In genomic region chrX:153688534-153688899, GRCh38 we compare ENCODE assay signal across 10 cellular contexts. TPM values are rescaled to one million over a fixed set of nuclear protein-coding genes. Genes with fewer than 3 reads are reported as not detected.
A peak's percentile ranks its signal among the peaks of the same experiment; 100 is the strongest.
DNase-seq lines count a peak whose midpoint lies in the region; ATAC-seq and TF ChIP-seq lines count a peak whose summit lies in the region.
"Had no signal": no experiment of that assay in that cellular context is flagged by ENCODE, and none has a peak within 500 bp of the region (broad histone marks: within the 10 kb centered on the region; RNA-seq: fewer than 3 reads in every experiment).

No MANE protein-coding gene starts in this region.

- H3K27me3 ChIP-seq in Peyer's patch (no peaks in the 10 kb centered on the region), suprapubic skin (no peaks in the 10 kb centered on the region), left lung (peaks cover 0 to 56% of the 10 kb centered on the region in 2 donors)

- no CpG with 5 or more reads among the region's 52 CpGs for WGBS in suprapubic skin

- H3K4me3 Mint-ChIP-seq in immature natural killer cell, result no peak overlapping the region
- H3K4me3 Mint-ChIP-seq: activated CD8-positive, alpha-beta T cell treated with anti-CD3 and anti-CD28 coated beads for 36 hours; nephron had no signal

- DNase-seq in Peyer's patch (peak in 1 of 3 donors; percentile 48), fibroblast of villous mesenchyme (ENCODE audit: low read depth) (no peak), suprapubic skin (ENCODE audit: low spot score in 2 of 2) (no peak), left lung (no peak), immature natural killer cell (no peak)
- DNase-seq: activated CD8-positive, alpha-beta T cell treated with anti-CD3 and anti-CD28 coated beads for 36 hours; cortex of kidney had no signal

- TF ChIP-seq POLR2A in Peyer's patch (IDR thresholded peaks at IDR 0.05) (no peak), suprapubic skin (IDR thresholded peaks at IDR 0.05) (no peak)

- peak overlapping the region in 2 of 4 donors; percentile 43 to 65 for H3K27ac ChIP-seq in Peyer's patch
- H3K27ac ChIP-seq in suprapubic skin, result peak overlapping the region; percentile 60
- H3K27ac ChIP-seq in left lung, result no peak overlapping the region

- no peaks in the 10 kb centered on the region for H3K4me1 Mint-ChIP-seq in immature natural killer cell

- H3K9me3 ChIP-seq in Peyer's patch (no peaks in the 10 kb centered on the region), suprapubic skin (no peaks in the 10 kb centered on the region), left lung (no peaks in the 10 kb centered on the region)

- H3K27ac Mint-ChIP-seq in immature natural killer cell, result no peak overlapping the region
- H3K27ac Mint-ChIP-seq: activated CD8-positive, alpha-beta T cell treated with anti-CD3 and anti-CD28 coated beads for 36 hours; nephron had no signal

- peaks cover 0 to 2% (median 0%) of the 10 kb centered on the region in 6 donors for H3K9me3 Mint-ChIP-seq in immature natural killer cell
- H3K9me3 Mint-ChIP-seq: activated CD8-positive, alpha-beta T cell treated with anti-CD3 and anti-CD28 coated beads for 36 hours had no signal

- H3K27me3 Mint-ChIP-seq in immature natural killer cell (ENCODE audit: low read depth in 3 of 3), result peaks cover 4 to 7% (median 6%) of the 10 kb centered on the region in 3 donors

- no peaks in the 10 kb centered on the region for H3K36me3 ChIP-seq in Peyer's patch
- H3K36me3 ChIP-seq in suprapubic skin, result no peaks in the 10 kb centered on the region
- H3K36me3 ChIP-seq in left lung, result no peaks in the 10 kb centered on the region

- intact Hi-C loops in left lung (cut with DNase I), result no loop called here

- H3K36me3 Mint-ChIP-seq in immature natural killer cell, result no peaks in the 10 kb centered on the region

- H3K4me1 ChIP-seq in Peyer's patch, result peaks cover 0 to 6% (median 0%) of the 10 kb centered on the region in 4 donors
- peaks cover 20% of the 10 kb centered on the region for H3K4me1 ChIP-seq in suprapubic skin
- H3K4me1 ChIP-seq in left lung, result no peaks in the 10 kb centered on the region

- ATAC-seq in left lung, result no peak
- ATAC-seq in HG03108 (IDR thresholded peaks at IDR 0.05; ENCODE audit: unreplicated experiment), result no peak

- no peak for TF ChIP-seq CTCF in Peyer's patch (IDR thresholded peaks at IDR 0.05)
- TF ChIP-seq CTCF in fibroblast of villous mesenchyme (IDR thresholded peaks at IDR 0.05; ENCODE audit: insufficient read depth, low read depth, low read length), result no peak
- no peak for TF ChIP-seq CTCF in suprapubic skin (IDR thresholded peaks at IDR 0.05)
- TF ChIP-seq CTCF in left lung (IDR thresholded peaks at IDR 0.05), result no peak

- peak overlapping the region; percentile 30 to 60 (median 48) for H3K4me3 ChIP-seq in Peyer's patch
- H3K4me3 ChIP-seq in fibroblast of villous mesenchyme (ENCODE audit: low read depth, low read length), result peak overlapping the region; percentile 45
- H3K4me3 ChIP-seq in suprapubic skin, result peak overlapping the region; percentile 50
- peak overlapping the region in 1 of 2 donors; percentile 25 for H3K4me3 ChIP-seq in left lung
- H3K4me3 ChIP-seq: GM12878 had no signal

- no peak for TF ChIP-seq EP300 in suprapubic skin (IDR thresholded peaks at IDR 0.05)

RNA-seq across cellular contexts. Expression of gene SLC6A8, which starts 0.8 kb away (rescaled TPM):
- 100 to 1,000 TPM in 3 of 4 donors, 10 to 100 TPM in 1; 36.3 to 562 (median 146) TPM for total RNA-seq in Peyer's patch
- 9.1 and 12.2 TPM in 2 replicates for total RNA-seq in fibroblast of villous mesenchyme
- 10 to 100 TPM; 26.1 to 74.1 (median 45.2) TPM for total RNA-seq in suprapubic skin
- 10 to 100 TPM; 10.5 to 11.2 TPM for total RNA-seq in left lung
- polyA plus RNA-seq in immature natural killer cell, result under 1 TPM in 2 of 3 donors, not detected in 1; 0.07 to 0.09 TPM

RNA-seq across cellular contexts. Expression of gene PNCK, which starts 14.9 kb away (rescaled TPM):
- total RNA-seq in Peyer's patch (10 to 100 TPM in 1 of 4 donors, 1 to 10 TPM in 2, not detected in 1; 2.0 to 44.8 (median 6.1) TPM), fibroblast of villous mesenchyme (under 0.01 and 0.32 TPM in 2 replicates), suprapubic skin (1 to 10 TPM; 1.2 to 1.8 (median 1.4) TPM), left lung (1 to 10 TPM in 1 of 2 donors, not detected in 1; 1.1 TPM)
- polyA plus RNA-seq in immature natural killer cell, result not detected

RNA-seq across cellular contexts. Expression of gene BCAP31, which starts 35.7 kb away (rescaled TPM):
- 100 to 1,000 TPM in 2 of 4 donors, 10 to 100 TPM in 2; 45.4 to 148 (median 101) TPM for total RNA-seq in Peyer's patch
- 105 and 127 TPM in 2 replicates for total RNA-seq in fibroblast of villous mesenchyme
- total RNA-seq in suprapubic skin, result 100 to 1,000 TPM; 112 to 170 (median 167) TPM
- total RNA-seq in left lung, result 100 to 1,000 TPM; 218 to 243 TPM
- 100 to 1,000 TPM; 367 to 491 (median 373) TPM for polyA plus RNA-seq in immature natural killer cell

RNA-seq across cellular contexts. Expression of gene ABCD1, which starts 36.1 kb away (rescaled TPM):
- total RNA-seq in Peyer's patch (10 to 100 TPM; 14.9 to 94.2 (median 68.0) TPM), fibroblast of villous mesenchyme (15.5 and 19.3 TPM in 2 replicates), suprapubic skin (1 to 10 TPM; 5.9 to 9.4 (median 7.4) TPM), left lung (10 to 100 TPM; 14.2 to 18.5 TPM)
- polyA plus RNA-seq in immature natural killer cell, result 1 to 10 TPM; 1.7 to 3.2 (median 2.0) TPM

RNA-seq across cellular contexts. Expression of gene DUSP9, which starts 41.5 kb away (rescaled TPM):
- total RNA-seq in Peyer's patch (not detected), fibroblast of villous mesenchyme (under 0.01 TPM in 1 of 2 replicates, not detected in the other), suprapubic skin (under 1 TPM in 2 of 4 donors, not detected in 2; 0.19 to 0.48 TPM), left lung (under 1 TPM in 1 of 2 donors, not detected in 1; 0.16 TPM)
- not detected for polyA plus RNA-seq in immature natural killer cell
- polyA plus RNA-seq: GM12878 had no signal
